18 cellular contexts compared by ENCODE assay signal in genomic region chr9:6842584-6842947, GRCh38.
DNase-seq lines count a peak whose midpoint lies in the region; ATAC-seq and TF ChIP-seq lines count a peak whose summit lies in the region.
"Had no signal": no experiment of that assay in that cellular context is flagged by ENCODE, and none has a peak within 500 bp of the region (broad histone marks: within the 10 kb centered on the region; RNA-seq: fewer than 3 reads in every experiment).

No MANE protein-coding gene starts in this region.

- H3K27ac ChIP-seq in RWPE2 (ENCODE audit: poor library complexity, severe bottlenecking): no peak overlapping the region
- H3K27ac ChIP-seq in upper lobe of right lung: no peak overlapping the region
- H3K27ac ChIP-seq in adrenal gland: no peak overlapping the region
- H3K27ac ChIP-seq: BLaER1, Peyer's patch, thoracic aorta, VCaP had no signal

- 54 to 71% (median 60%) methylated on average over 3 of the region's 3 CpGs for WGBS in adrenal gland, 4 donors

- H3K4me1 ChIP-seq in RWPE2 (ENCODE audit: insufficient read depth, poor library complexity, severe bottlenecking): peaks cover 3% of the 10 kb centered on the region
- H3K4me1 ChIP-seq in upper lobe of right lung: no peaks in the 10 kb centered on the region
- no peaks in the 10 kb centered on the region for H3K4me1 ChIP-seq in adrenal gland (replicated peaks in 1 of 2)
- H3K4me1 ChIP-seq: BLaER1, Peyer's patch had no signal

- DNase-seq in ELR (ENCODE audit: low read depth) (peak; percentile 51), RWPE2 (ENCODE audit: low spot score) (no peak), epithelial cell of esophagus (ENCODE audit: low read depth) (peak; percentile 30), renal cortical epithelial cell (ENCODE audit: low read depth) (peak; percentile 29), upper lobe of right lung (no peak), retina (no peak), adrenal gland (no peak)
- DNase-seq: activated CD8-positive, alpha-beta T cell treated with anti-CD3 and anti-CD28 coated beads, Interleukin-2, amount 10 ng/mL, durations not matched to agents 7 days and 5 days; DMS53; hippocampal formation; NCI-H1105; Peyer's patch; stimulated activated CD4-positive, alpha-beta T cell treated with anti-CD3 and anti-CD28 coated beads, Interleukin-4, amount 100 ng/mL, for 4 hours had no signal

- H3K9me3 ChIP-seq in RWPE2 (ENCODE audit: severe bottlenecking) (no peaks in the 10 kb centered on the region), upper lobe of right lung (no peaks in the 10 kb centered on the region), adrenal gland (replicated peaks in 1 of 3) (no peaks in the 10 kb centered on the region)
- H3K9me3 ChIP-seq: BLaER1, Peyer's patch, thoracic aorta had no signal

- ATAC-seq in RWPE2 (ENCODE audit: low read depth) (peak; percentile 49; the same call in 2 of the 3 replicates), upper lobe of right lung (no peak), GM18502 (IDR thresholded peaks at IDR 0.05; ENCODE audit: poor library complexity, unreplicated experiment) (no peak)
- ATAC-seq: activated CD8-positive, alpha-beta T cell treated with anti-CD3 and anti-CD28 coated beads, Interleukin-2, amount 10 ng/mL, durations not matched to agents 7 days and 5 days; activated T-helper 17 cell treated with anti-CD3 and anti-CD28 coated beads, Interleukin-2, amount 50 U/mL, for 72 hours had no signal

- no peak for TF ChIP-seq POLR2A in adrenal gland (IDR thresholded peaks at IDR 0.05)

- no peak for TF ChIP-seq CTCF in RWPE2 (IDR thresholded peaks at IDR 0.05; ENCODE audit: poor library complexity, severe bottlenecking)
- TF ChIP-seq CTCF in epithelial cell of esophagus (IDR thresholded peaks at IDR 0.05; ENCODE audit: insufficient read depth, low read depth, low read length, missing control alignments): no peak
- TF ChIP-seq CTCF in upper lobe of right lung (IDR thresholded peaks at IDR 0.05): no peak
- no peak for TF ChIP-seq CTCF in adrenal gland (IDR thresholded peaks at IDR 0.05)

- H3K4me3 ChIP-seq in RWPE2 (ENCODE audit: severe bottlenecking) (no peak overlapping the region), epithelial cell of esophagus (ENCODE audit: low read length) (no peak overlapping the region), upper lobe of right lung (no peak overlapping the region), adrenal gland (no peak overlapping the region)
- H3K4me3 ChIP-seq: BLaER1, Peyer's patch, thoracic aorta had no signal

- intact Hi-C loops in upper lobe of right lung (cut with DNase I): no loop called here
- intact Hi-C loops in adrenal gland (cut with DNase I): no loop called here

- H3K27me3 ChIP-seq in RWPE2 (ENCODE audit: insufficient read depth, poor library complexity, severe bottlenecking): no peaks in the 10 kb centered on the region
- H3K27me3 ChIP-seq in upper lobe of right lung: no peaks in the 10 kb centered on the region
- H3K27me3 ChIP-seq in adrenal gland: no peaks in the 10 kb centered on the region
- H3K27me3 ChIP-seq: BLaER1, Peyer's patch had no signal

- H3K36me3 ChIP-seq in RWPE2 (ENCODE audit: low read depth): no peaks in the 10 kb centered on the region
- no peaks in the 10 kb centered on the region for H3K36me3 ChIP-seq in upper lobe of right lung
- H3K36me3 ChIP-seq in adrenal gland (replicated peaks in 1 of 2): no peaks in the 10 kb centered on the region
- H3K36me3 ChIP-seq: thoracic aorta had no signal

Comparison
In these comparisons a context has a peak if more than half of its experiments do, and no peak if none do; other contexts are left out.
1. DNase-seq: peak in ELR (single experiment), epithelial cell of esophagus (single experiment) and renal cortical epithelial cell (single experiment); none in RWPE2 (single experiment), upper lobe of right lung (single experiment), retina (single experiment) and adrenal gland (0 of 7).